In genomic region chr3:142577701-142578308, GRCh38 we compare ENCODE assay signal across 1 cellular context.
TF ChIP-seq lines count a peak whose summit lies in the region.

No MANE protein-coding gene starts in this region.

TF ChIP-seq in HCT116, 20 proteins besides CTCF, POLR2A, EP300 and RAD21 (continued from another document):
- TF ChIP-seq CBX3 (IDR thresholded peaks at IDR 0.05; ENCODE audit: low read depth) (no peak), CEBPB (IDR thresholded peaks at IDR 0.05; ENCODE audit: low read depth) (no peak), REST (IDR thresholded peaks at IDR 0.05; ENCODE audit: low read depth) (no peak), YY1 (IDR thresholded peaks at IDR 0.05; ENCODE audit: extremely low read depth, insufficient replicate concordance, low read depth, low read length) (no peak), SP1 (IDR thresholded peaks at IDR 0.05; ENCODE audit: low read depth) (no peak), JUND (IDR thresholded peaks at IDR 0.05) (no peak), ELF1 (IDR thresholded peaks at IDR 0.05; ENCODE audit: borderline replicate concordance, low read depth) (no peak), EZH2 (IDR thresholded peaks at IDR 0.05) (no peak), POLR2AphosphoS5 (IDR thresholded peaks at IDR 0.05; ENCODE audit: low read depth, low read length) (no peak), EGR1 (IDR thresholded peaks at IDR 0.05; ENCODE audit: low read depth) (no peak)
